8 cellular contexts compared by ENCODE assay signal in genomic region chr4:186472948-186473347, GRCh38.
DNase-seq lines count a peak whose midpoint lies in the region; ATAC-seq and TF ChIP-seq lines count a peak whose summit lies in the region.

No MANE protein-coding gene starts in this region.

- no peak overlapping the region for H4K8ac ChIP-seq in mesendoderm (ENCODE audit: low read depth, low read length)

- no peaks in the 10 kb centered on the region for H3K79me1 ChIP-seq in mesendoderm (ENCODE audit: low read length)

- in situ Hi-C loops in Caki2 (cut with HindIII; ENCODE audit: low pct_unique_long_range_greater_than_20kb, low sequenced_read_pairs) (no loop called here), KBM-7 (cut with MboI; ENCODE audit: low pct_unique_long_range_greater_than_20kb, low sequenced_read_pairs) (no loop called here)

- H3K9ac ChIP-seq in mesendoderm (ENCODE audit: low read length): no peak overlapping the region

- no peak overlapping the region for H3K4ac ChIP-seq in mesendoderm (ENCODE audit: low read depth, low read length)

- no peak overlapping the region for H3K27ac Mint-ChIP-seq in activated CD4-positive, alpha-beta T cell treated with anti-CD3 and anti-CD28 coated beads for 36 hours
- no peak overlapping the region for H3K27ac Mint-ChIP-seq in stimulated activated effector memory CD8-positive, alpha-beta T cell treated with anti-CD3 and anti-CD28 coated beads, Interleukin-12 subunit alpha, Interleukin-12 subunit beta, amount 100 ng/mL, for 72 hours

- WGBS in mesendoderm (ENCODE audit: extremely low coverage, insufficient coverage, low lambda C conversion rate): no CpG with 5 or more reads among the region's 4 CpGs

- H3K27me3 ChIP-seq in breast epithelium (no peaks in the 10 kb centered on the region), mesendoderm (ENCODE audit: insufficient read depth, low read length, poor library complexity) (no peaks in the 10 kb centered on the region)

- H3K4me1 ChIP-seq in breast epithelium (no peaks in the 10 kb centered on the region), mesendoderm (ENCODE audit: control insufficient read depth, low read depth, low read length) (no peaks in the 10 kb centered on the region)

- H3K27me3 Mint-ChIP-seq in activated CD4-positive, alpha-beta T cell treated with anti-CD3 and anti-CD28 coated beads for 36 hours: no peaks in the 10 kb centered on the region

- H3K56ac ChIP-seq in mesendoderm (ENCODE audit: low read length): no peak overlapping the region

- H3K4me2 ChIP-seq in mesendoderm (ENCODE audit: low read length): no peak overlapping the region

- no peak overlapping the region for H2BK15ac ChIP-seq in mesendoderm (replicated peaks; ENCODE audit: low read depth)

- no peaks in the 10 kb centered on the region for H3K4me1 Mint-ChIP-seq in activated CD4-positive, alpha-beta T cell treated with anti-CD3 and anti-CD28 coated beads for 36 hours
- no peaks in the 10 kb centered on the region for H3K4me1 Mint-ChIP-seq in stimulated activated effector memory CD8-positive, alpha-beta T cell treated with anti-CD3 and anti-CD28 coated beads, Interleukin-12 subunit alpha, Interleukin-12 subunit beta, amount 100 ng/mL, for 72 hours

- CTCF ChIA-PET in activated CD4-positive, alpha-beta T cell treated with anti-CD3 and anti-CD28 coated beads for 36 hours (lab: Charles Lee): interaction anchor here (0.5 to 0.7 kb wide), 2 partner anchors 21 to 816 kb away, joined by 3 read pairs; no protein-coding TSS in a partner anchor

- H3K27ac ChIP-seq in breast epithelium (no peak overlapping the region), mesendoderm (ENCODE audit: low read depth, low read length) (no peak overlapping the region)

- H3K23ac ChIP-seq in mesendoderm (ENCODE audit: low read length): no peak overlapping the region

- H3K4me3 Mint-ChIP-seq in activated CD4-positive, alpha-beta T cell treated with anti-CD3 and anti-CD28 coated beads for 36 hours: no peak overlapping the region
- H3K4me3 Mint-ChIP-seq in stimulated activated effector memory CD8-positive, alpha-beta T cell treated with anti-CD3 and anti-CD28 coated beads, Interleukin-12 subunit alpha, Interleukin-12 subunit beta, amount 100 ng/mL, for 72 hours: no peak overlapping the region

- no peak overlapping the region for H2BK120ac ChIP-seq in mesendoderm (ENCODE audit: low read depth, low read length)

- no peaks in the 10 kb centered on the region for H3K9me3 Mint-ChIP-seq in activated CD4-positive, alpha-beta T cell treated with anti-CD3 and anti-CD28 coated beads for 36 hours (ENCODE audit: low read depth)
- H3K9me3 Mint-ChIP-seq in stimulated activated effector memory CD8-positive, alpha-beta T cell treated with anti-CD3 and anti-CD28 coated beads, Interleukin-12 subunit alpha, Interleukin-12 subunit beta, amount 100 ng/mL, for 72 hours: peaks cover 5% of the 10 kb centered on the region

- no peak for ATAC-seq in GM18519 (IDR thresholded peaks at IDR 0.05; ENCODE audit: low FRiP score, unreplicated experiment)
- ATAC-seq in activated CD4-positive, alpha-beta T cell treated with anti-CD3 and anti-CD28 coated beads for 36 hours: no peak
- ATAC-seq in stimulated activated effector memory CD8-positive, alpha-beta T cell treated with anti-CD3 and anti-CD28 coated beads, Interleukin-12 subunit alpha, Interleukin-12 subunit beta, amount 100 ng/mL, for 72 hours: no peak

- intact Hi-C loops in breast epithelium (cut with DNase I; ENCODE audit: low total_unique reads): loop anchor here (5.0 kb wide), 1 partner anchor 281 kb away; the partner anchor contains the start of gene CYP4V2
- intact Hi-C loops in activated CD4-positive, alpha-beta T cell treated with anti-CD3 and anti-CD28 coated beads for 36 hours (cut with DNase I, micrococcal nuclease): no loop called here

- POLR2A ChIA-PET in activated CD4-positive, alpha-beta T cell treated with anti-CD3 and anti-CD28 coated beads for 36 hours (lab: Charles Lee): no interaction called here

- H3K79me2 ChIP-seq in mesendoderm (ENCODE audit: control insufficient read depth, insufficient read depth, low read length): no peaks in the 10 kb centered on the region

- H3K4me3 ChIP-seq in breast epithelium: no peak overlapping the region
- no peak overlapping the region for H3K4me3 ChIP-seq in mesendoderm (ENCODE audit: low read length)

- H3K9me3 ChIP-seq in breast epithelium: no peaks in the 10 kb centered on the region

- TF ChIP-seq POLR2A in breast epithelium (IDR thresholded peaks at IDR 0.05): no peak

- no peaks in the 10 kb centered on the region for H3K36me3 ChIP-seq in breast epithelium
- no peaks in the 10 kb centered on the region for H3K36me3 ChIP-seq in mesendoderm (ENCODE audit: control insufficient read depth, insufficient read depth, low read length)

- H2BK5ac ChIP-seq in mesendoderm (ENCODE audit: low read length): no peak overlapping the region

- H3K18ac ChIP-seq in mesendoderm (ENCODE audit: low read length): no peak overlapping the region

- no peaks in the 10 kb centered on the region for H3K36me3 Mint-ChIP-seq in activated CD4-positive, alpha-beta T cell treated with anti-CD3 and anti-CD28 coated beads for 36 hours (ENCODE audit: low read depth)
- no peaks in the 10 kb centered on the region for H3K36me3 Mint-ChIP-seq in stimulated activated effector memory CD8-positive, alpha-beta T cell treated with anti-CD3 and anti-CD28 coated beads, Interleukin-12 subunit alpha, Interleukin-12 subunit beta, amount 100 ng/mL, for 72 hours

- H4K5ac ChIP-seq in mesendoderm (ENCODE audit: low read length): no peak overlapping the region

- DNase-seq in Caki2 (ENCODE audit: low read depth) (peak; percentile 7), KBM-7 (peak; percentile 18), breast epithelium (ENCODE audit: low spot score in 2 of 2) (no peak), mesendoderm (peak; percentile 72), DMS79 treated with DMSO at 0.1 percent for 48 hours (lab: John Stamatoyannopoulos, UW) (no peak)
- DNase-seq in activated CD4-positive, alpha-beta T cell treated with anti-CD3 and anti-CD28 coated beads for 36 hours: no peak
- no peak for DNase-seq in stimulated activated effector memory CD8-positive, alpha-beta T cell treated with anti-CD3 and anti-CD28 coated beads, Interleukin-12 subunit alpha, Interleukin-12 subunit beta, amount 100 ng/mL, for 72 hours (ENCODE audit: low spot score in 2 of 2)

- peak; percentile 24 to 43 (median 41) for TF ChIP-seq CTCF in breast epithelium (IDR thresholded peaks at IDR 0.05)

- no peak overlapping the region for H2AK5ac ChIP-seq in mesendoderm (ENCODE audit: low read length)

Comparison
In these comparisons a context has a peak if more than half of its experiments do, and no peak if none do; other contexts are left out.
1. DNase-seq: peak in Caki2 (single experiment), KBM-7 (single experiment) and mesendoderm (single experiment); none in breast epithelium (0 of 2), activated CD4-positive, alpha-beta T cell treated with anti-CD3 and anti-CD28 coated beads for 36 hours (single experiment), DMS79 treated with DMSO at 0.1 percent for 48 hours (single experiment) and stimulated activated effector memory CD8-positive, alpha-beta T cell treated with anti-CD3 and anti-CD28 coated beads, Interleukin-12 subunit alpha, Interleukin-12 subunit beta, amount 100 ng/mL, for 72 hours (0 of 2).